In genomic region chr14:56180754-56181542, GRCh38 we compare ENCODE assay signal across 13 cellular contexts.
A peak's percentile ranks its signal among the peaks of the same experiment; 100 is the strongest.
DNase-seq lines count a peak whose midpoint lies in the region; ATAC-seq and TF ChIP-seq lines count a peak whose summit lies in the region.
"Had no signal": no experiment of that assay in that cellular context is flagged by ENCODE, and none has a peak within 500 bp of the region (broad histone marks: within the 10 kb centered on the region; RNA-seq: fewer than 3 reads in every experiment).

No MANE protein-coding gene starts in this region.

- H3K4me1 Mint-ChIP-seq in activated naive CD8-positive, alpha-beta T cell treated with anti-CD3 and anti-CD28 coated beads, Interleukin-2, amount 50 U/mL, for 24 hours, result peaks cover 10% of the 10 kb centered on the region
- no peaks in the 10 kb centered on the region for H3K4me1 Mint-ChIP-seq in activated naive CD8-positive, alpha-beta T cell treated with anti-CD3 and anti-CD28 coated beads for 36 hours
- H3K4me1 Mint-ChIP-seq in nephron progenitor cell, result no peaks in the 10 kb centered on the region

- no peaks in the 10 kb centered on the region for H3K27me3 Mint-ChIP-seq in activated naive CD8-positive, alpha-beta T cell treated with anti-CD3 and anti-CD28 coated beads, Interleukin-2, amount 50 U/mL, for 24 hours
- H3K27me3 Mint-ChIP-seq in activated naive CD8-positive, alpha-beta T cell treated with anti-CD3 and anti-CD28 coated beads for 36 hours, result no peaks in the 10 kb centered on the region
- H3K27me3 Mint-ChIP-seq in nephron progenitor cell (ENCODE audit: low read depth, poor library complexity), result no peaks in the 10 kb centered on the region
- H3K27me3 Mint-ChIP-seq: CD4-positive, alpha-beta T cell had no signal

- H3K36me3 Mint-ChIP-seq in activated naive CD8-positive, alpha-beta T cell treated with anti-CD3 and anti-CD28 coated beads, Interleukin-2, amount 50 U/mL, for 24 hours (ENCODE audit: low read depth), result peaks cover 8% of the 10 kb centered on the region
- peaks cover 2% of the 10 kb centered on the region for H3K36me3 Mint-ChIP-seq in activated naive CD8-positive, alpha-beta T cell treated with anti-CD3 and anti-CD28 coated beads for 36 hours
- H3K36me3 Mint-ChIP-seq in nephron progenitor cell (ENCODE audit: low read depth), result peaks cover 31% of the 10 kb centered on the region

- H3K27me3 ChIP-seq in OCI-LY1 (ENCODE audit: insufficient read depth, low read length), result no peaks in the 10 kb centered on the region

- no peak overlapping the region for H3K9ac ChIP-seq in OCI-LY1 (ENCODE audit: low read length)

- TF ChIP-seq CTCF in OCI-LY1 (IDR thresholded peaks at IDR 0.05; ENCODE audit: low read length), result no peak
- TF ChIP-seq CTCF in nephron progenitor cell (IDR thresholded peaks at IDR 0.05), result no peak

- no peak overlapping the region for H3K4me3 Mint-ChIP-seq in activated naive CD8-positive, alpha-beta T cell treated with anti-CD3 and anti-CD28 coated beads, Interleukin-2, amount 50 U/mL, for 24 hours
- no peak overlapping the region for H3K4me3 Mint-ChIP-seq in activated naive CD8-positive, alpha-beta T cell treated with anti-CD3 and anti-CD28 coated beads for 36 hours
- H3K4me3 Mint-ChIP-seq in nephron progenitor cell, result no peak overlapping the region
- H3K4me3 Mint-ChIP-seq: CD4-positive, alpha-beta T cell; HFFc6 had no signal

- H3K9me2 ChIP-seq in OCI-LY1 (ENCODE audit: low read depth, low read length), result no peaks in the 10 kb centered on the region

- ATAC-seq in activated naive CD8-positive, alpha-beta T cell treated with anti-CD3 and anti-CD28 coated beads, Interleukin-2, amount 50 U/mL, for 24 hours, result peak; percentile 10
- no peak for ATAC-seq in GM18502 (IDR thresholded peaks at IDR 0.05; ENCODE audit: poor library complexity, unreplicated experiment)
- ATAC-seq in Right ventricle myocardium superior (ENCODE audit: poor library complexity), result no peak
- ATAC-seq: HepG2 had no signal

- no peaks in the 10 kb centered on the region for H3K36me3 ChIP-seq in OCI-LY1 (ENCODE audit: insufficient read depth, low read length)

- H3K79me2 ChIP-seq in OCI-LY1 (ENCODE audit: insufficient read depth, low read length), result no peaks in the 10 kb centered on the region

- DNase-seq in activated naive CD8-positive, alpha-beta T cell treated with anti-CD3 and anti-CD28 coated beads, Interleukin-2, amount 50 U/mL, for 24 hours, result no peak
- no peak for DNase-seq in activated naive CD8-positive, alpha-beta T cell treated with anti-CD3 and anti-CD28 coated beads for 36 hours
- DNase-seq in nephron progenitor cell (no peak), NCI-H82 (lab: John Stamatoyannopoulos, UW) (no peak), HuH-7 (ENCODE audit: low spot score) (no peak), Right ventricle myocardium superior (no peak)
- DNase-seq: CD4-positive, alpha-beta T cell; HFFc6; NCI-H524 had no signal

- no peak overlapping the region for H2AFZ ChIP-seq in OCI-LY1 (ENCODE audit: low read length)

- H3K4me2 ChIP-seq in OCI-LY1 (ENCODE audit: low read length), result peak overlapping the region; percentile 39

- H4K20me1 ChIP-seq in OCI-LY1 (ENCODE audit: insufficient read depth, low read length), result no peaks in the 10 kb centered on the region

- peaks cover 73% of the 10 kb centered on the region for H3K4me1 ChIP-seq in OCI-LY1 (ENCODE audit: insufficient read depth, low read length, severe bottlenecking)

- H3K9me3 Mint-ChIP-seq in activated naive CD8-positive, alpha-beta T cell treated with anti-CD3 and anti-CD28 coated beads, Interleukin-2, amount 50 U/mL, for 24 hours, result no peaks in the 10 kb centered on the region
- H3K9me3 Mint-ChIP-seq in activated naive CD8-positive, alpha-beta T cell treated with anti-CD3 and anti-CD28 coated beads for 36 hours, result no peaks in the 10 kb centered on the region
- no peaks in the 10 kb centered on the region for H3K9me3 Mint-ChIP-seq in nephron progenitor cell
- H3K9me3 Mint-ChIP-seq: CD4-positive, alpha-beta T cell; HFFc6 had no signal

- no peaks in the 10 kb centered on the region for H3F3A ChIP-seq in OCI-LY1 (ENCODE audit: insufficient read depth, low read length)

- intact Hi-C loops in Right ventricle myocardium superior (cut with DNase I), result no loop called here

- no peak overlapping the region for H3K4me3 ChIP-seq in OCI-LY1 (ENCODE audit: low read depth, low read length, poor library complexity, severe bottlenecking)

- H3K27ac Mint-ChIP-seq in activated naive CD8-positive, alpha-beta T cell treated with anti-CD3 and anti-CD28 coated beads, Interleukin-2, amount 50 U/mL, for 24 hours, result no peak overlapping the region
- H3K27ac Mint-ChIP-seq in activated naive CD8-positive, alpha-beta T cell treated with anti-CD3 and anti-CD28 coated beads for 36 hours, result no peak overlapping the region
- H3K27ac Mint-ChIP-seq in nephron progenitor cell, result peak overlapping the region; percentile 37
- H3K27ac Mint-ChIP-seq: CD4-positive, alpha-beta T cell; HFFc6 had no signal

- no peaks in the 10 kb centered on the region for H3K9me3 ChIP-seq in OCI-LY1 (ENCODE audit: low read length)

- H3K27ac ChIP-seq in OCI-LY1 (ENCODE audit: low read depth, low read length, poor library complexity, severe bottlenecking), result peak overlapping the region; percentile 75
- H3K27ac ChIP-seq: RWPE1 had no signal
